ENCODE assay signal across 29 cellular contexts in the genomic region with DNA sequence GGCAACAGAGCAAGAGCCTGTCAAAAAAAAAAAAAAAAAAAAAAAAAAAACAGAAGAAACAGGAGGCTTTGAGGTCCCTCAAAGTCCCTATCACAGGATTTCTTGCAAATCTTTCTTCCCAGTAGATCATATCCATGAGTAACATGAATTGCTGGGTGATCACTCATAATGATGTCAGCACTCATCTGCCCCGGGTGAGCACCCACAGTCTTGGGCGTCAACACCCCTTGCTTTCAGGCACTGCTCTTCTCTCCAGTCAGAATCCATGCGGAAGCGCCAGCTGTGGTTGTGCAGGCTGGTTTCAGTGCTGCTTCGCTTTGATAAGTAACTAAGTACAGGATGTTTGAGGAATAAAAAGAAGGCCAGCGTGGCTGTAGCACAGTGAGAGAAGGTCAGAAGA. TPM values are rescaled to one million over a fixed set of nuclear protein-coding genes. Genes with fewer than 3 reads are reported as not detected.
DNase-seq lines count a peak whose midpoint lies in the region; ATAC-seq, FAIRE-seq and TF ChIP-seq lines count a peak whose summit lies in the region.
"Had no signal": no experiment of that assay in that cellular context is flagged by ENCODE, and none has a peak within 500 bp of the region (broad histone marks: within the 10 kb centered on the region; RNA-seq: fewer than 3 reads in every experiment).

No MANE protein-coding gene starts in this region.

- DNase-seq in NCI-H2171 treated with DMSO at 0.1 percent for 48 hours (lab: John Stamatoyannopoulos, UW): peak; percentile 22
- DNase-seq in NCI-H2171 (lab: John Stamatoyannopoulos, UW): no peak
- peak; percentile 75 for DNase-seq in RCC 7860 (ENCODE audit: low spot score)
- peak; percentile 41 for DNase-seq in epithelial cell of proximal tubule (ENCODE audit: low read depth)
- no peak for DNase-seq in GM12892 (ENCODE audit: insufficient read length)
- DNase-seq in anterior cingulate cortex (lab: John Stamatoyannopoulos, UW): no peak
- no peak for DNase-seq in DMS79 (lab: John Stamatoyannopoulos, UW)
- DNase-seq: activated CD4-positive, alpha-beta T cell treated with anti-CD3 and anti-CD28 coated beads, Interleukin-2, amount 10 ng/mL, durations not matched to agents 24 days and 14 days; activated CD8-positive, alpha-beta memory T cell treated with anti-CD3 and anti-CD28 coated beads, Interleukin-2, amount 10 ng/mL, durations not matched to agents 7 days and 5 days; activated naive CD4-positive, alpha-beta T cell treated with anti-CD3 and anti-CD28 coated beads, Interleukin-2, amount 50 U/mL, for 16 hours; activated T-cell treated with anti-CD3 and anti-CD28 coated beads, Interleukin-2, amount 50 U/mL, for 72 hours; caudate nucleus; heart left ventricle; KBM-7; mesenchymal stem cell; NCI-H524 treated with DMSO at 0.1 percent for 48 hours; Peyer's patch; SK-N-SH; stimulated activated CD8-positive, alpha-beta memory T cell treated with anti-CD3 and anti-CD28 coated beads, Interleukin-4, amount 100 ng/mL, for 48 hours; stomach; T-helper 17 cell; tibial artery; WERI-Rb-1 had no signal

- H3K4me3 ChIP-seq in epithelial cell of proximal tubule (ENCODE audit: low read depth, low read length): no peak overlapping the region
- H3K4me3 ChIP-seq: GM12878, HAP-1, heart left ventricle, Peyer's patch, stomach, tibial artery had no signal

- no peak for ATAC-seq in HG02885 (IDR thresholded peaks at IDR 0.05; ENCODE audit: poor library complexity, unreplicated experiment)
- ATAC-seq: activated CD8-positive, alpha-beta memory T cell treated with anti-CD3 and anti-CD28 coated beads, Interleukin-2, amount 10 ng/mL, durations not matched to agents 7 days and 5 days; activated T-cell treated with anti-CD3 and anti-CD28 coated beads, Interleukin-2, amount 50 U/mL, for 72 hours; GM12878; heart left ventricle; T-helper 17 cell had no signal

- TF ChIP-seq POLR2A in GM12892 (IDR thresholded peaks at IDR 0.05; ENCODE audit: low read depth, low read length): no peak

- FAIRE-seq in RCC 7860 (lab: Jason Lieb, UNC) (peak; percentile 68), GM12892 (lab: Jason Lieb, UNC) (no peak)
- FAIRE-seq: endometrium, GM12878 had no signal

- TF ChIP-seq CTCF in epithelial cell of proximal tubule (conservative IDR thresholded peaks at IDR 0.05; ENCODE audit: low read depth, low read length): no peak

RNA-seq across cellular contexts. Expression of a gene that starts 40.1 kb away (rescaled TPM):
- not detected in 2 replicates for total RNA-seq in epithelial cell of proximal tubule
- polyA plus RNA-seq in GM12892 (2012; ENCODE audit: missing spikeins): not detected
- total RNA-seq: myocyte, posterior vena cava, T-helper 17 cell had no signal
- polyA plus RNA-seq: heart left ventricle, SK-N-SH had no signal

Comparison
In these comparisons a context has a peak if more than half of its experiments do, and no peak if none do; other contexts are left out.
1. DNase-seq: peak in NCI-H2171 treated with DMSO at 0.1 percent for 48 hours (single experiment), RCC 7860 (single experiment) and epithelial cell of proximal tubule (single experiment); none in NCI-H2171 (single experiment), GM12892 (single experiment), anterior cingulate cortex (0 of 58) and DMS79 (single experiment).